Comparison of ENCODE assay signal across 24 cellular contexts in the genomic region with DNA sequence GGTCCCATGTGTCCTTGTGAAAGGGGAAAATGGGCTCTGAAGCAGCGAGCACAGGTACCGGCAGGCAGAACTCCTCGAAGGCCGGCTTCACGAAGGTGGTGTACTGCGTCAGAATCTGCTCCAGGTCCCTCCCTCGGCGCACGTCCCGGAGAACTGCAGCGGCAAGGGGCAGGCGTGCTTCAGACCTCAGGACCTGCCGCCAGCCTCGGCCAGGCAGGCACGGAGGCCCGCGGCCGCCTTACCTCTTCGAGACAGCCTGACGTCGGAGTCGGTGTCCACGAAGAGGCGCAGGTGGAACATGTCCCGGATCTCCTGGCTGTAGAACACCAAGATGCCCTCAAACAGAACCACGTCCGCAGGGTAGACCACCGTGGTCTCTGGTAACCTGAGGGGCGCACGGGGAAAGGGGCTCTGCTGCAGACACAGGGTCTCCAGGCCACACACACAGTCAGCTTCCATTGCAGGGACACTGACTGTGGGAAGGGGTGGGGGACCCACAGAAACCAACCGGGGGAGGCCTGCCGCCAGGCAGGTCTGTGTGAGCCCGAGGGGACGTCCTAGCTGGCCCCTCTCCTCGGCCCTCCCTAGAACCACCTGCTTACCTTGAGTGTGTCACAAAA. TPM values are rescaled to one million over a fixed set of nuclear protein-coding genes. Genes with fewer than 3 reads are reported as not detected.
DNase-seq lines count a peak whose midpoint lies in the region; ATAC-seq, FAIRE-seq and TF ChIP-seq lines count a peak whose summit lies in the region.
"Had no signal": no experiment of that assay in that cellular context is flagged by ENCODE, and none has a peak within 500 bp of the region (broad histone marks: within the 10 kb centered on the region; RNA-seq: fewer than 3 reads in every experiment).

No MANE protein-coding gene starts in this region.

- TF ChIP-seq CTCF in DND-41 (IDR thresholded peaks at IDR 0.05; ENCODE audit: borderline replicate concordance, extremely low read depth, low read length, poor library complexity, severe bottlenecking) (no peak), brain (conservative IDR thresholded peaks at IDR 0.05) (no peak), smooth muscle cell (IDR thresholded peaks at IDR 0.05; ENCODE audit: borderline replicate concordance, insufficient read depth, poor library complexity, severe bottlenecking) (no peak)

- H2BK15ac ChIP-seq in neuronal stem cell (ENCODE audit: low read length) = no peak overlapping the region

- H3K36me3 ChIP-seq in DND-41 (ENCODE audit: insufficient read depth, low read length) (peaks cover 62% of the 10 kb centered on the region), neuronal stem cell (replicated peaks in 1 of 2; ENCODE audit: control insufficient read depth in 2 of 2, insufficient read depth in 2 of 2, low read length in 2 of 2) (peaks cover 47 to 65% of the 10 kb centered on the region in 2 donors), smooth muscle cell (ENCODE audit: low read depth) (no peaks in the 10 kb centered on the region)
- H3K36me3 ChIP-seq: ovary had no signal

- H3K9me3 ChIP-seq in DND-41 (ENCODE audit: insufficient read depth, low read length, severe bottlenecking) = no peaks in the 10 kb centered on the region
- H3K9me3 ChIP-seq in neuronal stem cell (replicated peaks in 1 of 2; ENCODE audit: control insufficient read depth in 2 of 2, insufficient read depth in 1 of 2, low read depth in 1 of 2, low read length in 2 of 2) = no peaks in the 10 kb centered on the region
- no peaks in the 10 kb centered on the region for H3K9me3 ChIP-seq in smooth muscle cell (replicated peaks; ENCODE audit: low read depth)
- H3K9me3 ChIP-seq: gastroesophageal sphincter, ovary, right lobe of liver had no signal

- H3K18ac ChIP-seq in neuronal stem cell (ENCODE audit: low read length) = no peak overlapping the region

- no peak overlapping the region for H2BK5ac ChIP-seq in neuronal stem cell (ENCODE audit: low read length)

- peak overlapping the region; percentile 31 for H3K14ac ChIP-seq in neuronal stem cell (ENCODE audit: low read length)

- H2AFZ ChIP-seq in DND-41 (ENCODE audit: low read depth, low read length) = no peak overlapping the region
- H2AFZ ChIP-seq in neuronal stem cell (ENCODE audit: low read length) = no peak overlapping the region
- H2AFZ ChIP-seq in smooth muscle cell (ENCODE audit: low read depth) = no peak overlapping the region

- H3K79me2 ChIP-seq in DND-41 (ENCODE audit: insufficient read depth, low read length) = peaks cover 25% of the 10 kb centered on the region
- peaks cover 6% of the 10 kb centered on the region for H3K79me2 ChIP-seq in smooth muscle cell (ENCODE audit: low read depth)

- no peak for DNase-seq in activated CD4-positive, alpha-beta T cell treated with anti-CD3 and anti-CD28 coated beads for 36 hours
- no peak for DNase-seq in activated CD4-positive, alpha-beta T cell treated with anti-CD3 and anti-CD28 coated beads, Interleukin-2, amount 50 U/mL, for 1 hour
- DNase-seq in DND-41 = no peak
- no peak for DNase-seq in neuronal stem cell (ENCODE audit: low spot score)
- DNase-seq in frontal cortex (ENCODE audit: low spot score in 2 of 2) = no peak
- DNase-seq in AML-193 (lab: John Stamatoyannopoulos, UW) = no peak
- DNase-seq in smooth muscle cell (lab: John Stamatoyannopoulos, UW; ENCODE audit: unreplicated experiment) = no peak
- DNase-seq: activated effector memory CD4-positive, alpha-beta T cell treated with Interleukin-2 at 50 U/mL for 16 hours; DMS153; H9; NCI-H1105; NCI-H2081 treated with DMSO at 0.1 percent for 48 hours; NCI-H510A treated with DMSO at 0.1 percent for 48 hours; stimulated activated naive CD4-positive, alpha-beta T cell treated with Interleukin-2 at 50 U/mL for 16 hours; SW 1271; trophoblast cell had no signal

- peak overlapping the region; percentile 69 for H3K4me2 ChIP-seq in DND-41 (ENCODE audit: insufficient read depth, low read length)
- H3K4me2 ChIP-seq in neuronal stem cell (ENCODE audit: insufficient read depth, low read length, poor library complexity, severe bottlenecking) = no peak overlapping the region
- H3K4me2 ChIP-seq in smooth muscle cell = no peak overlapping the region

- FAIRE-seq in frontal cortex (lab: Jason Lieb, UNC) = no peak
- FAIRE-seq: A204.1, GM12892 had no signal

- H4K8ac ChIP-seq in neuronal stem cell (ENCODE audit: low read depth, low read length) = no peak overlapping the region

- H3K4ac ChIP-seq in neuronal stem cell (ENCODE audit: low read length) = no peak overlapping the region

- peak overlapping the region; percentile 60; the same call in 1 of the 2 replicates for H3K9ac ChIP-seq in DND-41 (ENCODE audit: low read depth, low read length)
- no peak overlapping the region for H3K9ac ChIP-seq in neuronal stem cell (ENCODE audit: low read depth, low read length, poor library complexity)
- H3K9ac ChIP-seq in smooth muscle cell (ENCODE audit: low read depth) = no peak overlapping the region

- H3K79me1 ChIP-seq in neuronal stem cell (ENCODE audit: low read depth, low read length) = peaks cover 16% of the 10 kb centered on the region

- no peaks in the 10 kb centered on the region for H3K27me3 ChIP-seq in DND-41 (ENCODE audit: insufficient read depth, low read length, poor library complexity)
- no peaks in the 10 kb centered on the region for H3K27me3 ChIP-seq in neuronal stem cell (ENCODE audit: control insufficient read depth in 3 of 3, insufficient read depth in 3 of 3, low read depth in 1 of 3, low read length in 3 of 3)
- H3K27me3 ChIP-seq in smooth muscle cell (ENCODE audit: low read depth) = no peaks in the 10 kb centered on the region
- H3K27me3 ChIP-seq: gastroesophageal sphincter, ovary, right lobe of liver had no signal

- H3K27me3 Mint-ChIP-seq in activated CD4-positive, alpha-beta T cell treated with anti-CD3 and anti-CD28 coated beads for 36 hours = no peaks in the 10 kb centered on the region
- peaks cover 4% of the 10 kb centered on the region for H3K27me3 Mint-ChIP-seq in brain

- no peak overlapping the region for H4K91ac ChIP-seq in neuronal stem cell (ENCODE audit: low read depth, low read length, poor library complexity)

- H3K27ac ChIP-seq in DND-41 (ENCODE audit: low read length) = no peak overlapping the region
- no peak overlapping the region for H3K27ac ChIP-seq in neuronal stem cell (replicated peaks; ENCODE audit: low read length)
- H3K27ac ChIP-seq in smooth muscle cell (ENCODE audit: low read depth) = no peak overlapping the region
- H3K27ac ChIP-seq: ovary had no signal

- H3K4me3 Mint-ChIP-seq in activated CD4-positive, alpha-beta T cell treated with anti-CD3 and anti-CD28 coated beads for 36 hours = peak overlapping the region; percentile 78
- H3K4me3 Mint-ChIP-seq in brain = peak overlapping the region in 4 of 5 experiments; percentile 48 to 93 (median 82)

- CTCF ChIA-PET in activated CD4-positive, alpha-beta T cell treated with anti-CD3 and anti-CD28 coated beads for 36 hours (lab: Charles Lee) = no interaction called here

- peaks cover 10% of the 10 kb centered on the region for H3F3A ChIP-seq in smooth muscle cell (ENCODE audit: low read depth)

- peaks cover 25% of the 10 kb centered on the region for H3K36me3 Mint-ChIP-seq in activated CD4-positive, alpha-beta T cell treated with anti-CD3 and anti-CD28 coated beads for 36 hours (ENCODE audit: low read depth)
- peaks cover 37% of the 10 kb centered on the region for H3K36me3 Mint-ChIP-seq in brain

- no peak for ATAC-seq in activated CD4-positive, alpha-beta T cell treated with anti-CD3 and anti-CD28 coated beads for 36 hours
- ATAC-seq in DND-41 (ENCODE audit: insufficient read depth, low read depth) = no peak
- ATAC-seq: gastroesophageal sphincter had no signal

- POLR2A ChIA-PET in activated CD4-positive, alpha-beta T cell treated with anti-CD3 and anti-CD28 coated beads for 36 hours (lab: Charles Lee) = no interaction called here

- no peak overlapping the region for H2AK5ac ChIP-seq in neuronal stem cell (ENCODE audit: low read depth, low read length)

- H3K27ac Mint-ChIP-seq in activated CD4-positive, alpha-beta T cell treated with anti-CD3 and anti-CD28 coated beads for 36 hours = no peak overlapping the region
- H3K27ac Mint-ChIP-seq in brain = no peak overlapping the region

- intact Hi-C loops in activated CD4-positive, alpha-beta T cell treated with anti-CD3 and anti-CD28 coated beads for 36 hours (cut with DNase I, micrococcal nuclease) = no loop called here

- H4K20me1 ChIP-seq in DND-41 (ENCODE audit: insufficient read depth, low read length) (peaks cover 15% of the 10 kb centered on the region; the same call in 1 of the 2 replicates), smooth muscle cell (ENCODE audit: low read depth) (peaks cover 6% of the 10 kb centered on the region)

- no peaks in the 10 kb centered on the region for H3K9me3 Mint-ChIP-seq in activated CD4-positive, alpha-beta T cell treated with anti-CD3 and anti-CD28 coated beads for 36 hours (ENCODE audit: low read depth)
- no peaks in the 10 kb centered on the region for H3K9me3 Mint-ChIP-seq in brain
- H3K9me3 Mint-ChIP-seq: H9 had no signal

- peak overlapping the region; percentile 58 for H3K23ac ChIP-seq in neuronal stem cell (ENCODE audit: low read depth, low read length, poor library complexity)

- H3K4me1 ChIP-seq in DND-41 (ENCODE audit: insufficient read depth, low read length) = peaks cover 21% of the 10 kb centered on the region
- H3K4me1 ChIP-seq in neuronal stem cell (ENCODE audit: control insufficient read depth in 2 of 2, insufficient read depth in 1 of 2, low read depth in 1 of 2, low read length in 2 of 2) = peaks cover 8% of the 10 kb centered on the region in 2 donors
- peaks cover 6% of the 10 kb centered on the region for H3K4me1 ChIP-seq in smooth muscle cell (ENCODE audit: low read depth)

- peaks cover 17% of the 10 kb centered on the region for H3K4me1 Mint-ChIP-seq in activated CD4-positive, alpha-beta T cell treated with anti-CD3 and anti-CD28 coated beads for 36 hours
- H3K4me1 Mint-ChIP-seq in brain = peaks cover 10% of the 10 kb centered on the region

- H3K4me3 ChIP-seq in DND-41 (ENCODE audit: low read depth in 1 of 2, low read length in 2 of 2) (peak overlapping the region in 1 of 2 experiments; percentile 59; a peak in 1 of 4 replicates), neuronal stem cell (ENCODE audit: low read length in 2 of 2) (peak overlapping the region; percentile 12 to 94), smooth muscle cell (no peak overlapping the region)
- H3K4me3 ChIP-seq: ovary had no signal

- no peak overlapping the region for H2BK12ac ChIP-seq in neuronal stem cell (ENCODE audit: low read length)

- no CpG with 5 or more reads among the region's 35 CpGs for WGBS in neuronal stem cell (ENCODE audit: extremely low coverage in 2 of 2, insufficient read length in 2 of 2, insufficient replicate concordance in 1 of 2), 2 donors
- WGBS in smooth muscle cell (ENCODE audit: low lambda C conversion rate) = 96% methylated on average over 33 of the region's 35 CpGs

- H2BK120ac ChIP-seq in neuronal stem cell (ENCODE audit: low read depth, low read length) = no peak overlapping the region

RNA-seq across cellular contexts. Expression of a gene that starts 2.1 kb away (rescaled TPM):
- 10 to 100 TPM; 15.2 to 16.5 TPM for total RNA-seq in activated CD4-positive, alpha-beta T cell treated with anti-CD3 and anti-CD28 coated beads for 36 hours
- polyA plus RNA-seq in brain (ENCODE audit: insufficient read depth, low read depth, low replicate concordance) (81.1 TPM), smooth muscle cell (18.7 and 20.2 TPM in 2 replicates)
- polyA plus RNA-seq in neuronal stem cell (2013, experiment 1 of 2) = 24.3 TPM
- 26.2 TPM for polyA plus RNA-seq in neuronal stem cell (2013, experiment 2 of 2)
- total RNA-seq in frontal cortex (15.5 TPM), smooth muscle cell (9.7 and 13.6 TPM in 2 replicates)

RNA-seq across cellular contexts. Expression of a gene that starts 16.3 kb away (rescaled TPM):
- not detected for total RNA-seq in activated CD4-positive, alpha-beta T cell treated with anti-CD3 and anti-CD28 coated beads for 36 hours
- polyA plus RNA-seq in brain (ENCODE audit: insufficient read depth, low read depth, low replicate concordance) (0.34 TPM), smooth muscle cell (not detected in 2 replicates)
- not detected for polyA plus RNA-seq in neuronal stem cell (2013, experiment 1 of 2)
- not detected for polyA plus RNA-seq in neuronal stem cell (2013, experiment 2 of 2)
- total RNA-seq in frontal cortex (not detected), smooth muscle cell (not detected in 2 replicates)
- total RNA-seq: gastroesophageal sphincter, LHCN-M2 had no signal
- polyA plus RNA-seq: esophagus, ovary had no signal

RNA-seq across cellular contexts. Expression of a gene that starts 26.3 kb away (rescaled TPM):
- total RNA-seq in activated CD4-positive, alpha-beta T cell treated with anti-CD3 and anti-CD28 coated beads for 36 hours = 10 to 100 TPM; 28.2 to 30.7 TPM
- polyA plus RNA-seq in brain (ENCODE audit: insufficient read depth, low read depth, low replicate concordance) = 32.7 TPM
- polyA plus RNA-seq in neuronal stem cell (2013, experiment 1 of 2) = 25.6 TPM
- 24.1 TPM for polyA plus RNA-seq in neuronal stem cell (2013, experiment 2 of 2)
- 42.4 TPM for total RNA-seq in frontal cortex
- total RNA-seq in smooth muscle cell = 11.8 and 14.6 TPM in 2 replicates
- polyA plus RNA-seq in smooth muscle cell = 15.2 and 23.6 TPM in 2 replicates
